9 cellular contexts compared by ENCODE assay signal in genomic region chr5:52987711-52988329, GRCh38. TPM values are rescaled to one million over a fixed set of nuclear protein-coding genes. Genes with fewer than 3 reads are reported as not detected.
A peak's percentile ranks its signal among the peaks of the same experiment; 100 is the strongest.
DNase-seq lines count a peak whose midpoint lies in the region; ATAC-seq and TF ChIP-seq lines count a peak whose summit lies in the region.
"Had no signal": no experiment of that assay in that cellular context is flagged by ENCODE, and none has a peak within 500 bp of the region (broad histone marks: within the 10 kb centered on the region; RNA-seq: fewer than 3 reads in every experiment).

No MANE protein-coding gene starts in this region.

- peak overlapping the region; percentile 83 for H3K4me2 ChIP-seq in Loucy (ENCODE audit: low read depth, low read length, poor library complexity, severe bottlenecking)

- no peak for TF ChIP-seq CTCF in Loucy (conservative IDR thresholded peaks at IDR 0.05; ENCODE audit: low read length)
- TF ChIP-seq CTCF in brain microvascular endothelial cell (IDR thresholded peaks at IDR 0.05; ENCODE audit: low read depth, low read length, missing control alignments): no peak
- TF ChIP-seq CTCF in GM10248 (IDR thresholded peaks at IDR 0.05; ENCODE audit: control extremely low read depth, extremely low read depth, low read depth, missing control alignments): no peak

- peaks cover 6% of the 10 kb centered on the region for H3K4me1 ChIP-seq in CD8-positive, alpha-beta memory T cell (ENCODE audit: insufficient read depth, low read length)
- peaks cover 27% of the 10 kb centered on the region for H3K4me1 ChIP-seq in Loucy (ENCODE audit: insufficient read depth, low read length, poor library complexity, severe bottlenecking)
- H3K4me1 ChIP-seq in muscle layer of duodenum (ENCODE audit: control insufficient read depth in 1 of 2, insufficient read depth in 2 of 2, low read length in 2 of 2): peaks cover 0 to 10% of the 10 kb centered on the region in 2 donors

- no peaks in the 10 kb centered on the region for H3K79me2 ChIP-seq in Loucy (ENCODE audit: insufficient read depth, low read length)

- H3K9me3 ChIP-seq in CD8-positive, alpha-beta memory T cell (ENCODE audit: low read length): no peaks in the 10 kb centered on the region
- H3K9me3 ChIP-seq in Loucy (ENCODE audit: insufficient read depth, low read depth, low read length): no peaks in the 10 kb centered on the region
- H3K9me3 ChIP-seq in muscle layer of duodenum (ENCODE audit: control insufficient read depth in 1 of 2, low read length in 2 of 2): no peaks in the 10 kb centered on the region

- H3K9me3 Mint-ChIP-seq in CD8-positive, alpha-beta memory T cell: no peaks in the 10 kb centered on the region

- peaks cover 4 to 19% (median 15%) of the 10 kb centered on the region in 3 donors for H3K4me1 Mint-ChIP-seq in CD8-positive, alpha-beta memory T cell

- no peak overlapping the region for H3K27ac ChIP-seq in CD8-positive, alpha-beta memory T cell (ENCODE audit: low read depth, low read length)
- H3K27ac ChIP-seq in brain microvascular endothelial cell: peak overlapping the region; percentile 46
- peak overlapping the region; percentile 25 for H3K27ac ChIP-seq in muscle layer of duodenum (ENCODE audit: low read length)

- DNase-seq in CD8-positive, alpha-beta memory T cell: no peak
- DNase-seq in brain microvascular endothelial cell: peak; percentile 43
- DNase-seq in GM10248 (ENCODE audit: extremely low spot score): no peak
- DNase-seq in Ammon's horn (ENCODE audit: low spot score): no peak
- DNase-seq: left ventricle myocardium superior had no signal

- no peaks in the 10 kb centered on the region; the same call in 1 of the 2 replicates for H3F3A ChIP-seq in Loucy (ENCODE audit: low read depth)

- in situ Hi-C loops in brain microvascular endothelial cell (cut with HindIII; ENCODE audit: low pct_ligation_motif_present, low sequenced_read_pairs): no loop called here

- H3K36me3 ChIP-seq in CD8-positive, alpha-beta memory T cell (ENCODE audit: insufficient read depth, low read length): no peaks in the 10 kb centered on the region
- H3K36me3 ChIP-seq in Loucy (ENCODE audit: insufficient read depth, low read length): no peaks in the 10 kb centered on the region
- peaks cover 7% of the 10 kb centered on the region for H3K36me3 ChIP-seq in brain microvascular endothelial cell (replicated peaks)
- no peaks in the 10 kb centered on the region for H3K36me3 ChIP-seq in muscle layer of duodenum (ENCODE audit: control insufficient read depth in 1 of 2, insufficient read depth in 2 of 2, low read length in 2 of 2)

- no peak overlapping the region for H2AFZ ChIP-seq in Loucy (ENCODE audit: low read length)

- POLR2A ChIA-PET in CD8-positive, alpha-beta memory T cell (lab: Charles Lee): interaction anchor here (0.5 kb wide), 1 partner anchor 1327 kb away, joined by 6 read pairs; no protein-coding TSS in a partner anchor
- POLR2A ChIA-PET in GM10248 (lab: Yijun Ruan, JAX): no interaction called here

- peak overlapping the region in 6 of 7 donors; percentile 42 to 77 (median 73) for H3K4me3 Mint-ChIP-seq in CD8-positive, alpha-beta memory T cell

- no peaks in the 10 kb centered on the region for H3K36me3 Mint-ChIP-seq in CD8-positive, alpha-beta memory T cell

- no peaks in the 10 kb centered on the region for H3K9me2 ChIP-seq in Loucy (replicated peaks; ENCODE audit: low read depth, low read length)

- no peaks in the 10 kb centered on the region for H4K20me1 ChIP-seq in Loucy (ENCODE audit: insufficient read depth, low read length, poor library complexity, severe bottlenecking)

- H3K4me3 ChIP-seq in CD8-positive, alpha-beta memory T cell (ENCODE audit: low read length): no peak overlapping the region
- H3K4me3 ChIP-seq in Loucy (ENCODE audit: low read length, poor library complexity, severe bottlenecking): peak overlapping the region; percentile 84
- H3K4me3 ChIP-seq in brain microvascular endothelial cell (ENCODE audit: low read depth, low read length): no peak overlapping the region
- no peak overlapping the region for H3K4me3 ChIP-seq in muscle layer of duodenum (ENCODE audit: low read depth in 1 of 2, low read length in 2 of 2)

- ATAC-seq in HG03460 (IDR thresholded peaks at IDR 0.05; ENCODE audit: unreplicated experiment): no peak
- ATAC-seq in HG03175 (IDR thresholded peaks at IDR 0.05; ENCODE audit: unreplicated experiment): no peak
- ATAC-seq: left ventricle myocardium superior had no signal

- no peak overlapping the region for H3K9ac ChIP-seq in Loucy (ENCODE audit: low read depth, low read length, poor library complexity, severe bottlenecking)

- peaks cover 0 to 16% of the 10 kb centered on the region in 2 donors for H3K27me3 Mint-ChIP-seq in CD8-positive, alpha-beta memory T cell

- CTCF ChIA-PET in CD8-positive, alpha-beta memory T cell (lab: Charles Lee): interaction anchor here (1.5 to 1.6 kb wide), 2 partner anchors 39 to 121 kb away, joined by 3 to 5 read pairs; partner anchors contain the start of gene MOCS2
- CTCF ChIA-PET in GM10248 (lab: Yijun Ruan, JAX): interaction anchor here (1.0 to 1.5 kb wide), 2 partner anchors 11 to 39 kb away, joined by 4 to 5 read pairs; no protein-coding TSS in a partner anchor

- no peaks in the 10 kb centered on the region for H3K27me3 ChIP-seq in CD8-positive, alpha-beta memory T cell (ENCODE audit: insufficient read depth, low read length, poor library complexity, severe bottlenecking)
- H3K27me3 ChIP-seq in Loucy (ENCODE audit: insufficient read depth, low read length, poor library complexity, severe bottlenecking) (no peaks in the 10 kb centered on the region), brain microvascular endothelial cell (replicated peaks) (no peaks in the 10 kb centered on the region), muscle layer of duodenum (ENCODE audit: low read depth, low read length) (no peaks in the 10 kb centered on the region)

- no peak overlapping the region for H3K27ac Mint-ChIP-seq in CD8-positive, alpha-beta memory T cell

RNA-seq across cellular contexts. Expression of gene ITGA2, which starts 1.3 kb away (rescaled TPM):
- 1 to 10 TPM; 2.7 to 2.8 TPM for total RNA-seq in CD8-positive, alpha-beta memory T cell
- 0.51 TPM for polyA plus RNA-seq in CD8-positive, alpha-beta memory T cell
